31 cellular contexts compared by ENCODE assay signal in genomic region chr15:56857828-56858227, GRCh38.
"Had no signal": no experiment of that assay in that cellular context is flagged by ENCODE, and none has a peak within 500 bp of the region (broad histone marks: within the 10 kb centered on the region; RNA-seq: fewer than 3 reads in every experiment).

No MANE protein-coding gene starts in this region.

- DNase-seq: activated CD4-positive, alpha-beta T cell treated with anti-CD3 and anti-CD28 coated beads for 1 hour; activated CD4-positive, alpha-beta T cell treated with anti-CD3 and anti-CD28 coated beads for 48 hours; activated CD4-positive, alpha-beta T cell treated with anti-CD3 and anti-CD28 coated beads, Interleukin-2, amount 50 U/mL, for 1 hour; activated CD4-positive, alpha-beta T cell treated with anti-CD3 and anti-CD28 coated beads, Interleukin-2, amount 50 U/mL, for 48 hours; activated CD8-positive, alpha-beta memory T cell treated with anti-CD3 and anti-CD28 coated beads, Interleukin-2, amount 10 ng/mL, durations not matched to agents 7 days and 5 days; activated CD8-positive, alpha-beta memory T cell treated with anti-CD3 and anti-CD28 coated beads, Interleukin-2, amount 50 U/mL, for 4 hours; activated CD8-positive, alpha-beta T cell treated with anti-CD3 and anti-CD28 coated beads for 36 hours; activated effector memory CD4-positive, alpha-beta T cell treated with anti-CD3 and anti-CD28 coated beads, Interleukin-2, amount 50 U/mL, for 16 hours; activated naive CD4-positive, alpha-beta T cell treated with anti-CD3 and anti-CD28 coated beads for 36 hours; activated naive CD8-positive, alpha-beta T cell treated with anti-CD3 and anti-CD28 coated beads for 36 hours; activated naive CD8-positive, alpha-beta T cell treated with anti-CD3 and anti-CD28 coated beads, Interleukin-2, amount 50 U/mL, for 24 hours; activated T-cell treated with anti-CD3 and anti-CD28 coated beads, Interleukin-2, amount 50 U/mL, for 1 hour; activated T-cell treated with anti-CD3 and anti-CD28 coated beads, Interleukin-2, amount 50 U/mL, for 48 hours; adrenal gland; amygdala; aorta; body of pancreas; caudate nucleus; cortex of kidney; dermis blood vessel endothelial cell; effector CD4-positive, alpha-beta T cell; effector memory CD8-positive, alpha-beta T cell; erythroblast; foreskin keratinocyte; gastrocnemius medialis; glutamatergic neuron; heart left ventricle; T-helper 2 cell had no signal

- H3K27ac ChIP-seq: adrenal gland, body of pancreas, esophagus muscularis mucosa, foreskin keratinocyte, gastrocnemius medialis, heart left ventricle had no signal

- H3K4me3 ChIP-seq: adrenal gland, body of pancreas, esophagus muscularis mucosa, gastrocnemius medialis, heart left ventricle had no signal

- ATAC-seq: activated CD8-positive, alpha-beta memory T cell treated with anti-CD3 and anti-CD28 coated beads, Interleukin-2, amount 10 ng/mL, durations not matched to agents 7 days and 5 days; activated CD8-positive, alpha-beta T cell treated with anti-CD3 and anti-CD28 coated beads for 36 hours; activated naive CD8-positive, alpha-beta T cell treated with anti-CD3 and anti-CD28 coated beads, Interleukin-2, amount 50 U/mL, for 24 hours; body of pancreas; effector memory CD8-positive, alpha-beta T cell; foreskin keratinocyte; gastrocnemius medialis; heart left ventricle; WTC11 had no signal

- H3K4me1 ChIP-seq: adrenal gland, body of pancreas, esophagus muscularis mucosa, foreskin keratinocyte, gastrocnemius medialis, heart left ventricle had no signal

- H3K9me3 ChIP-seq: adrenal gland, body of pancreas, esophagus muscularis mucosa, gastrocnemius medialis, heart left ventricle had no signal

- H3K27me3 ChIP-seq: adrenal gland, body of pancreas, esophagus muscularis mucosa, foreskin keratinocyte, gastrocnemius medialis, heart left ventricle had no signal

- H3K36me3 ChIP-seq: adrenal gland, esophagus muscularis mucosa, gastrocnemius medialis, heart left ventricle had no signal

- FAIRE-seq: colon had no signal
